ENCODE assay signal across 9 cellular contexts in the genomic region with DNA sequence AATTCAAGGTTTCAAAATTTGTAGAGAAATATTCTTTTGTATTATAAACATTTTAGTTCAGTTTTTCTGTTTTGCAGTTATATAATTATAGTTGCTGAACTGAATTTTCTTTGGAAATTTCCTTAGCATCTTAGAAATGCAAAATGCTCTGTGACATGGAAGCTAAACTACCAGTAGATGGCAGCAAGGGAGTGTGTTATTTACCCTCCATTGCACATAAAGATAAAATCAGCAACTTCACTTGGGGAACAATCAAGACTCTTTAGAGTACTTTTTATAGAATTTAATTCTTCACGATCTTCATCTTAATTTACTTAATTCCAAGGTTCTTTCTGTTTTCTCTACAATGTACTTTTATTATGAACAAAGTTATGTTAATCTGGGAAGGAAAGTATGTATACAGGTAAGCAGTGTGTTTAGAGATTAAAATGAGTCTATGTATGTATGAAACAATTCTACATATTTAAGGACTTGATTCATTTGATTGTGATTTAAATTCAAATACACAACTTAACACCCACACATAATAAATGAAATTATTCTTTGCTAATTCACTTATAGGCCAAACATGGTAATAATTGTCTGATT.
DNase-seq lines count a peak whose midpoint lies in the region; ATAC-seq, FAIRE-seq and TF ChIP-seq lines count a peak whose summit lies in the region.
"Had no signal": no experiment of that assay in that cellular context is flagged by ENCODE, and none has a peak within 500 bp of the region (broad histone marks: within the 10 kb centered on the region; RNA-seq: fewer than 3 reads in every experiment).

No MANE protein-coding gene starts in this region.

- H3K36me3 ChIP-seq in esophagus muscularis mucosa (no peaks in the 10 kb centered on the region), pancreas (no peaks in the 10 kb centered on the region)
- H3K36me3 ChIP-seq: SJSA1 had no signal

- peak; percentile 93 for FAIRE-seq in pancreas (lab: Jason Lieb, UNC)

- in situ Hi-C loops in Caki2 (cut with HindIII; ENCODE audit: low pct_unique_long_range_greater_than_20kb, low sequenced_read_pairs): no loop called here

- DNase-seq in Caki2 (ENCODE audit: low read depth): peak; percentile 35
- peak; percentile 37 for DNase-seq in GM20000 (ENCODE audit: low spot score)
- peak; percentile 41 for DNase-seq in LHCN-M2 (ENCODE audit: low read depth)
- peak; percentile 53 for DNase-seq in RPMI8226
- DNase-seq in esophagus muscularis mucosa (ENCODE audit: extremely low spot score): no peak
- peak in 1 of 6 donors; percentile 13 for DNase-seq in pancreas

- no peak for TF ChIP-seq POLR2A in esophagus muscularis mucosa (IDR thresholded peaks at IDR 0.05; ENCODE audit: low read depth)

- intact Hi-C loops in esophagus muscularis mucosa (cut with DNase I): loop anchor here (5.0 kb wide), 2 partner anchors 895 to 1065 kb away; no protein-coding TSS in a partner anchor
- intact Hi-C loops in pancreas (cut with DNase I): loop anchor here in 1 of 3 donors (10.0 kb wide), 1 partner anchor 897 kb away; no protein-coding TSS in a partner anchor

- H3K27me3 ChIP-seq in esophagus muscularis mucosa: no peaks in the 10 kb centered on the region
- no peaks in the 10 kb centered on the region for H3K27me3 ChIP-seq in pancreas
- H3K27me3 ChIP-seq: SJSA1 had no signal

- no peak overlapping the region for H3K4me3 ChIP-seq in esophagus muscularis mucosa
- H3K4me3 ChIP-seq in pancreas: no peak overlapping the region
- H3K4me3 ChIP-seq: SJSA1 had no signal

- no peaks in the 10 kb centered on the region for H3K4me1 ChIP-seq in esophagus muscularis mucosa
- H3K4me1 ChIP-seq in pancreas: no peaks in the 10 kb centered on the region
- H3K4me1 ChIP-seq: SJSA1 had no signal

- H3K9me3 ChIP-seq in esophagus muscularis mucosa: no peaks in the 10 kb centered on the region
- no peaks in the 10 kb centered on the region for H3K9me3 ChIP-seq in pancreas
- H3K9me3 ChIP-seq: SJSA1 had no signal

- WGBS in esophagus muscularis mucosa: 6% methylated on average over 1 of the region's 1 CpG
- WGBS in pancreas, 2 donors: 0% methylated on average over 1 of the region's 1 CpG

- ATAC-seq in pancreas (peak; percentile 56 to 88 (median 82)), HG03045 (IDR thresholded peaks at IDR 0.05; ENCODE audit: unreplicated experiment) (no peak), HG03108 (IDR thresholded peaks at IDR 0.05; ENCODE audit: unreplicated experiment) (no peak)

- H3K27ac ChIP-seq in esophagus muscularis mucosa (replicated peaks in 1 of 4) (no peak overlapping the region), pancreas (no peak overlapping the region)
- H3K27ac ChIP-seq: SJSA1 had no signal

- TF ChIP-seq CTCF in GM20000 (IDR thresholded peaks at IDR 0.05; ENCODE audit: extremely low read depth, missing control alignments) (peak; percentile 58), esophagus muscularis mucosa (IDR thresholded peaks at IDR 0.05) (peak; percentile 65 to 75 (median 68)), pancreas (IDR thresholded peaks at IDR 0.05) (peak; percentile 25 to 60 (median 54))

- TF ChIP-seq EP300 in esophagus muscularis mucosa (IDR thresholded peaks at IDR 0.05): no peak

Comparison
In these comparisons a context has a peak if more than half of its experiments do, and no peak if none do; other contexts are left out.
1. ATAC-seq: peak in pancreas (4 of 4); none in HG03045 (single experiment) and HG03108 (single experiment).
2. Peak in every context shown above with its lines, with median percentiles within 50 percentile points of each other: CTCF ChIP-seq.